16 cellular contexts compared by ENCODE assay signal in the genomic region with DNA sequence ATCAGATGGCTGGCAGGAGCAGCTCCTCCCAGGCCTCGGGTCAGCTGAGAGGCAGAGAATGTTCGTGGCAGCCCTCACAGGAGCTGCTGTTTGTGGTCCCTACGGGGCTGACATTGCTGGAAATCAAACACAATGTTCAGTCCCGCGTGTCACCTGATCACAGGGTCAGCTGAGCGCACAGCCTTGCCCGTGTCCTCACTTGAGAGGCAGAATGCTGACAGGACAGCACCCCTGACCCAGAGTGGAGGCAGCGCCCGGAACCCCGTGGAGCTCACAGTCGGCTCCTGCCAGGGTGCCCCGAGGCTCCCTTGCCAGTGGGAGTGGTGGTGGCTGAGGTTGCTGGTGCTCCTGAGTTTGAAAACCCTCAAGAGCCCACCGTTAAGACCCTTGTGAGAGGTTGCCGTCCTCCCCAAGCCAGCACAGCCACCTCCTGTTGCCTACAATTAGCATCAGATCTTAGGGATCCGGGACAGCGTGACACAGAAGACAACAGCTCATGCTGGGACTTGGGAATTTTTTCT. TPM values are rescaled to one million over a fixed set of nuclear protein-coding genes. Genes with fewer than 3 reads are reported as not detected.
DNase-seq lines count a peak whose midpoint lies in the region; ATAC-seq, FAIRE-seq and TF ChIP-seq lines count a peak whose summit lies in the region.
"Had no signal": no experiment of that assay in that cellular context is flagged by ENCODE, and none has a peak within 500 bp of the region (broad histone marks: within the 10 kb centered on the region; RNA-seq: fewer than 3 reads in every experiment).

No MANE protein-coding gene starts in this region.

- TF ChIP-seq POLR2A in heart left ventricle (IDR thresholded peaks at IDR 0.05) = no peak

- ATAC-seq in heart left ventricle = peak in 3 of 4 donors; percentile 4 to 35 (median 19)
- no peak for ATAC-seq in activated CD8-positive, alpha-beta T cell treated with anti-CD3 and anti-CD28 coated beads, Interleukin-2, amount 10 ng/mL, durations not matched to agents 7 days and 5 days
- no peak for ATAC-seq in GM18520 (IDR thresholded peaks at IDR 0.05; ENCODE audit: unreplicated experiment)
- ATAC-seq: foreskin keratinocyte had no signal

- H3K4me3 Mint-ChIP-seq in astrocyte (ENCODE audit: unreplicated experiment) = peak overlapping the region; percentile 27
- no peak overlapping the region for H3K4me3 Mint-ChIP-seq in activated CD8-positive, alpha-beta T cell treated with anti-CD3 and anti-CD28 coated beads, Interleukin-2, amount 10 ng/mL, durations not matched to agents 7 days and 5 days

- H3K36me3 ChIP-seq in heart left ventricle = no peaks in the 10 kb centered on the region
- H3K36me3 ChIP-seq in astrocyte (ENCODE audit: insufficient read depth, low read length) = no peaks in the 10 kb centered on the region
- no peaks in the 10 kb centered on the region for H3K36me3 ChIP-seq in neuronal stem cell (replicated peaks in 1 of 2; ENCODE audit: control insufficient read depth in 2 of 2, insufficient read depth in 2 of 2, low read length in 2 of 2)
- H3K36me3 ChIP-seq: uterus had no signal

- H2BK5ac ChIP-seq in neuronal stem cell (ENCODE audit: low read length) = no peak overlapping the region

- peaks cover 2% of the 10 kb centered on the region for H3K79me1 ChIP-seq in neuronal stem cell (ENCODE audit: low read depth, low read length)

- no peak overlapping the region for H3K27ac Mint-ChIP-seq in astrocyte (ENCODE audit: unreplicated experiment)
- H3K27ac Mint-ChIP-seq in activated CD8-positive, alpha-beta T cell treated with anti-CD3 and anti-CD28 coated beads, Interleukin-2, amount 10 ng/mL, durations not matched to agents 7 days and 5 days = no peak overlapping the region
- H3K27ac Mint-ChIP-seq: stimulated activated naive CD8-positive, alpha-beta T cell treated with anti-CD3 and anti-CD28 coated beads, Interleukin-15, Interleukin-2, amounts not matched to agents 100 ng/mL and 50 ng/mL, for 24 hours had no signal

- H3K9ac ChIP-seq in astrocyte (ENCODE audit: low read length) (no peak overlapping the region), neuronal stem cell (ENCODE audit: low read depth, low read length, poor library complexity) (peak overlapping the region; percentile 0)
- H3K9ac ChIP-seq: KMS-11 had no signal

- peak overlapping the region; percentile 8 for H2BK15ac ChIP-seq in neuronal stem cell (ENCODE audit: low read length)

- intact Hi-C loops in heart left ventricle (cut with DNase I) = loop anchor here in 3 of 10 donors (5.0 kb wide), 1 partner anchor 114 kb away; no protein-coding TSS in a partner anchor
- intact Hi-C loops in cardiac septum (cut with DNase I) = loop anchor here (5.0 kb wide), 1 partner anchor 34 kb away; no protein-coding TSS in a partner anchor

- 47 to 70% (median 68%) methylated on average over 5 to 16 of the region's 16 CpGs for WGBS in heart left ventricle, 4 donors
- WGBS in neuronal stem cell (ENCODE audit: extremely low coverage in 2 of 2, insufficient read length in 2 of 2, insufficient replicate concordance in 1 of 2), 2 donors = no CpG with 5 or more reads among the region's 16 CpGs

- H3K4me2 ChIP-seq in astrocyte (ENCODE audit: low read length) (no peak overlapping the region), neuronal stem cell (ENCODE audit: insufficient read depth, low read length, poor library complexity, severe bottlenecking) (no peak overlapping the region)
- H3K4me2 ChIP-seq: KMS-11 had no signal

- H3K18ac ChIP-seq in neuronal stem cell (ENCODE audit: low read length) = no peak overlapping the region

- no peak overlapping the region for H3K4ac ChIP-seq in neuronal stem cell (ENCODE audit: low read length)

- TF ChIP-seq CTCF in heart left ventricle (IDR thresholded peaks at IDR 0.05) (no peak), astrocyte (IDR thresholded peaks at IDR 0.05; ENCODE audit: insufficient read depth, low read depth, low read length) (no peak)

- FAIRE-seq in astrocyte (lab: Jason Lieb, UNC) = no peak
- FAIRE-seq: D721Med had no signal

- H3K27ac ChIP-seq in heart left ventricle (peak overlapping the region in 4 of 12 donors; percentile 10 to 49 (median 47)), astrocyte (ENCODE audit: low read depth, low read length) (no peak overlapping the region), neuronal stem cell (replicated peaks; ENCODE audit: low read length) (no peak overlapping the region)
- H3K27ac ChIP-seq: foreskin keratinocyte, KMS-11, uterus had no signal

- H2AK5ac ChIP-seq in neuronal stem cell (ENCODE audit: low read depth, low read length) = peak overlapping the region; percentile 10

- no peak overlapping the region for H4K8ac ChIP-seq in neuronal stem cell (ENCODE audit: low read depth, low read length)

- peaks cover 3% of the 10 kb centered on the region for H4K20me1 ChIP-seq in astrocyte (ENCODE audit: insufficient read depth, low read length)

- DNase-seq in heart left ventricle (peak in 2 of 5 donors; percentile 7 to 41), cardiac septum (ENCODE audit: low spot score) (no peak), astrocyte (ENCODE audit: low read depth) (no peak), neuronal stem cell (ENCODE audit: low spot score) (no peak), AG08396 (ENCODE audit: low spot score) (no peak), DMS 273 (lab: John Stamatoyannopoulos, UW; ENCODE audit: unreplicated experiment) (no peak)
- no peak for DNase-seq in activated CD8-positive, alpha-beta T cell treated with anti-CD3 and anti-CD28 coated beads, Interleukin-2, amount 10 ng/mL, durations not matched to agents 7 days and 5 days
- DNase-seq: activated CD8-positive, alpha-beta memory T cell treated with anti-CD3 and anti-CD28 coated beads for 24 hours; NCI-H446 had no signal

- no peaks in the 10 kb centered on the region for H3K36me3 Mint-ChIP-seq in astrocyte (ENCODE audit: low read depth, unreplicated experiment)
- H3K36me3 Mint-ChIP-seq in activated CD8-positive, alpha-beta T cell treated with anti-CD3 and anti-CD28 coated beads, Interleukin-2, amount 10 ng/mL, durations not matched to agents 7 days and 5 days (ENCODE audit: low read depth) = no peaks in the 10 kb centered on the region

- H3K9me3 Mint-ChIP-seq in astrocyte (ENCODE audit: unreplicated experiment) = no peaks in the 10 kb centered on the region
- H3K9me3 Mint-ChIP-seq in activated CD8-positive, alpha-beta T cell treated with anti-CD3 and anti-CD28 coated beads, Interleukin-2, amount 10 ng/mL, durations not matched to agents 7 days and 5 days (ENCODE audit: insufficient read depth) = no peaks in the 10 kb centered on the region
- H3K9me3 Mint-ChIP-seq: neural crest cell; stimulated activated naive CD8-positive, alpha-beta T cell treated with anti-CD3 and anti-CD28 coated beads, Interleukin-15, Interleukin-2, amounts not matched to agents 100 ng/mL and 50 ng/mL, for 24 hours had no signal

- H3K27me3 ChIP-seq in heart left ventricle (peaks cover 0 to 7% (median 0%) of the 10 kb centered on the region in 9 donors), astrocyte (ENCODE audit: insufficient read depth, low read length) (no peaks in the 10 kb centered on the region), neuronal stem cell (ENCODE audit: control insufficient read depth in 3 of 3, insufficient read depth in 3 of 3, low read depth in 1 of 3, low read length in 3 of 3) (peaks cover 0 to 6% (median 3%) of the 10 kb centered on the region in 3 experiments)
- H3K27me3 ChIP-seq: foreskin keratinocyte, uterus had no signal

- no peak overlapping the region for H2AFZ ChIP-seq in astrocyte (ENCODE audit: low read depth, low read length)
- peak overlapping the region; percentile 80 for H2AFZ ChIP-seq in neuronal stem cell (ENCODE audit: low read length)

- no peak overlapping the region for H2BK120ac ChIP-seq in neuronal stem cell (ENCODE audit: low read depth, low read length)

- H4K91ac ChIP-seq in neuronal stem cell (ENCODE audit: low read depth, low read length, poor library complexity) = no peak overlapping the region

- H3K9me3 ChIP-seq in heart left ventricle (no peaks in the 10 kb centered on the region), astrocyte (ENCODE audit: insufficient read depth, low read depth, low read length) (no peaks in the 10 kb centered on the region), neuronal stem cell (replicated peaks in 1 of 2; ENCODE audit: control insufficient read depth in 2 of 2, insufficient read depth in 1 of 2, low read depth in 1 of 2, low read length in 2 of 2) (no peaks in the 10 kb centered on the region)
- H3K9me3 ChIP-seq: uterus had no signal

- CTCF ChIA-PET in activated CD8-positive, alpha-beta T cell treated with anti-CD3 and anti-CD28 coated beads, Interleukin-2, amount 10 ng/mL, durations not matched to agents 7 days and 5 days (lab: Charles Lee) = interaction anchor here (0.7 to 2.0 kb wide), 6 partner anchors 30 to 561 kb away, joined by 4 to 14 read pairs (median 6); no protein-coding TSS in a partner anchor

- H3K4me1 Mint-ChIP-seq in astrocyte (ENCODE audit: low read depth, unreplicated experiment) = peaks cover 8% of the 10 kb centered on the region
- peaks cover 20% of the 10 kb centered on the region for H3K4me1 Mint-ChIP-seq in activated CD8-positive, alpha-beta T cell treated with anti-CD3 and anti-CD28 coated beads, Interleukin-2, amount 10 ng/mL, durations not matched to agents 7 days and 5 days (ENCODE audit: low read depth)

- H3K4me1 ChIP-seq in heart left ventricle = peaks cover 0 to 29% (median 17%) of the 10 kb centered on the region in 12 donors
- peaks cover 26% of the 10 kb centered on the region for H3K4me1 ChIP-seq in astrocyte (ENCODE audit: insufficient read depth, low read length)
- H3K4me1 ChIP-seq in neuronal stem cell (ENCODE audit: control insufficient read depth in 2 of 2, insufficient read depth in 1 of 2, low read depth in 1 of 2, low read length in 2 of 2) = peaks cover 7 to 23% of the 10 kb centered on the region in 2 donors
- H3K4me1 ChIP-seq: foreskin keratinocyte, uterus had no signal

- no peak overlapping the region for H3K14ac ChIP-seq in neuronal stem cell (ENCODE audit: low read length)

- no peaks in the 10 kb centered on the region for H3K27me3 Mint-ChIP-seq in astrocyte (ENCODE audit: low read depth, unreplicated experiment)
- peaks cover 7% of the 10 kb centered on the region for H3K27me3 Mint-ChIP-seq in activated CD8-positive, alpha-beta T cell treated with anti-CD3 and anti-CD28 coated beads, Interleukin-2, amount 10 ng/mL, durations not matched to agents 7 days and 5 days (ENCODE audit: low read depth)
- H3K27me3 Mint-ChIP-seq: stimulated activated naive CD8-positive, alpha-beta T cell treated with anti-CD3 and anti-CD28 coated beads, Interleukin-15, Interleukin-2, amounts not matched to agents 100 ng/mL and 50 ng/mL, for 24 hours had no signal

- POLR2A ChIA-PET in activated CD8-positive, alpha-beta T cell treated with anti-CD3 and anti-CD28 coated beads, Interleukin-2, amount 10 ng/mL, durations not matched to agents 7 days and 5 days (lab: Charles Lee) = interaction anchor here (1.8 kb wide), 1 partner anchor 30 kb away, joined by 6 read pairs; no protein-coding TSS in a partner anchor

- H3K79me2 ChIP-seq in astrocyte (ENCODE audit: insufficient read depth, low read length) = peaks cover 14% of the 10 kb centered on the region

- H3K4me3 ChIP-seq in heart left ventricle (no peak overlapping the region), astrocyte (ENCODE audit: insufficient read depth, low read depth, low read length) (no peak overlapping the region), neuronal stem cell (ENCODE audit: low read length in 2 of 2) (no peak overlapping the region)

- no peak overlapping the region for H3K23ac ChIP-seq in neuronal stem cell (ENCODE audit: low read depth, low read length, poor library complexity)

- H2BK12ac ChIP-seq in neuronal stem cell (ENCODE audit: low read length) = no peak overlapping the region

RNA-seq across cellular contexts. Expression of a gene that starts 3.6 kb away (rescaled TPM):
- total RNA-seq in heart left ventricle (10 to 100 TPM; 17.9 to 25.9 (median 19.4) TPM), cardiac septum (21.7 TPM), astrocyte (16.8 and 19.0 TPM in 2 replicates)
- polyA plus RNA-seq in heart left ventricle = 10 to 100 TPM; 24.4 to 35.5 TPM
- 14.3 TPM for polyA plus RNA-seq in neuronal stem cell (2013, experiment 1 of 2)
- 13.1 TPM for polyA plus RNA-seq in neuronal stem cell (2013, experiment 2 of 2)
- 10 to 100 TPM; 32.4 to 35.5 TPM for total RNA-seq in activated CD8-positive, alpha-beta T cell treated with anti-CD3 and anti-CD28 coated beads, Interleukin-2, amount 10 ng/mL, durations not matched to agents 7 days and 5 days

RNA-seq across cellular contexts. Expression of a gene that starts 47.0 kb away (rescaled TPM):
- 10 to 100 TPM in 8 of 9 donors, 1 to 10 TPM in 1; 8.9 to 30.2 (median 18.8) TPM for total RNA-seq in heart left ventricle
- polyA plus RNA-seq in heart left ventricle = 10 to 100 TPM; 15.3 to 18.5 TPM
- total RNA-seq in cardiac septum = 9.8 TPM
- total RNA-seq in astrocyte = 43.3 and 51.4 TPM in 2 replicates
- 30.9 TPM for polyA plus RNA-seq in neuronal stem cell (2013, experiment 1 of 2)
- polyA plus RNA-seq in neuronal stem cell (2013, experiment 2 of 2) = 31.6 TPM
- total RNA-seq in activated CD8-positive, alpha-beta T cell treated with anti-CD3 and anti-CD28 coated beads, Interleukin-2, amount 10 ng/mL, durations not matched to agents 7 days and 5 days = 1 to 10 TPM; 5.0 to 5.8 TPM

Comparison
In these comparisons a context has a peak if more than half of its experiments do, and no peak if none do; other contexts are left out.
1. ATAC-seq: peak in heart left ventricle (3 of 4); none in activated CD8-positive, alpha-beta T cell treated with anti-CD3 and anti-CD28 coated beads, Interleukin-2, amount 10 ng/mL, durations not matched to agents 7 days and 5 days (single experiment) and GM18520 (single experiment).